In genomic region chr12:79512068-79512467, GRCh38 we compare ENCODE assay signal across 1 cellular context.
TF ChIP-seq lines count a peak whose summit lies in the region.

No MANE protein-coding gene starts in this region.

TF ChIP-seq in HepG2, 621 proteins besides CTCF, POLR2A, EP300 and RAD21 (continued from another document):
- TF ChIP-seq ZNF407 (CRISPR knock-in tag; IDR thresholded peaks at IDR 0.05; ENCODE audit: not compliant biosample characterization): no peak
- TF ChIP-seq ZNF567 (CRISPR knock-in tag; IDR thresholded peaks at IDR 0.05; ENCODE audit: borderline replicate concordance): no peak
- TF ChIP-seq MLLT10 (CRISPR knock-in tag; IDR thresholded peaks at IDR 0.05): no peak
- no peak for TF ChIP-seq ZNF781 (CRISPR knock-in tag; IDR thresholded peaks at IDR 0.05; ENCODE audit: borderline replicate concordance, not compliant biosample characterization)
- no peak for TF ChIP-seq ZNF569 (CRISPR knock-in tag; IDR thresholded peaks at IDR 0.05; ENCODE audit: borderline replicate concordance)
